In the genomic region with DNA sequence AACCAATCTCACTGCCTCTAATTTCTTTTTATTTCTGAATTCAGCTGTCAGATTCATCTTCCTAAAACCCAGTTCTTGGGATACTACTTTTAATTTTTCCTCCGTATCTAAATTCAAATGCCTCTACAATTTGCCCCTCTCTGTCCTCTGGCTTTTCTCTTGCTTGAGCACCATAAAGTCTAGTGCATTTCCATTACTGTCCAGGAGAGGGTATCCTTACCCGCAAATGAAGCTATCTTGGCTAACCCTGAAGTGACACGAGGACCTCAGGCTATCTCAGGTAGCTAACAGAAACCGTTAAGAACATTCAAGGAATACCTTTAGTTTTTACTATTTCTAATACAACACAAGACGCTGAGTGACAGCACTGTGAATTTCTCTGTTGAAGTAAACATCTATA, we compare ENCODE assay signal across 7 cellular contexts. TPM values are rescaled to one million over a fixed set of nuclear protein-coding genes. Genes with fewer than 3 reads are reported as not detected.
DNase-seq lines count a peak whose midpoint lies in the region; ATAC-seq and TF ChIP-seq lines count a peak whose summit lies in the region.

No MANE protein-coding gene starts in this region.

- H3K4me1 Mint-ChIP-seq in immature natural killer cell: no peaks in the 10 kb centered on the region

- peaks cover 0 to 2% (median 1%) of the 10 kb centered on the region in 3 donors for H3K27me3 Mint-ChIP-seq in immature natural killer cell (ENCODE audit: low read depth in 3 of 3)

- H3K4me3 Mint-ChIP-seq in immature natural killer cell: no peak overlapping the region

- H3K27ac Mint-ChIP-seq in immature natural killer cell: no peak overlapping the region

- peaks cover 0 to 4% (median 0%) of the 10 kb centered on the region in 6 donors for H3K9me3 Mint-ChIP-seq in immature natural killer cell

- H3K36me3 Mint-ChIP-seq in immature natural killer cell: no peaks in the 10 kb centered on the region

- peak; percentile 89 for ATAC-seq in GM18517 (IDR thresholded peaks at IDR 0.05; ENCODE audit: unreplicated experiment)
- ATAC-seq in HG03159 (IDR thresholded peaks at IDR 0.05; ENCODE audit: unreplicated experiment): peak; percentile 93
- ATAC-seq in SK-N-SH treated with all-trans-retinoic acid at 6 μM for 48 hours: 0 out of 3 replicates have a peak, but pooled peaks have one; percentile 45

- DNase-seq in iris pigment epithelial cell (ENCODE audit: low read depth) (peak; percentile 4), activated T-cell treated with anti-CD3 and anti-CD28 coated beads for 4 hours (no peak), immature natural killer cell (no peak)
- DNase-seq in stimulated activated CD4-positive, alpha-beta T cell treated with anti-CD3 and anti-CD28 coated beads, Interleukin-4, amount 100 ng/mL, for 4 hours: no peak

TF ChIP-seq in SK-N-SH treated with all-trans-retinoic acid at 6 μM for 48 hours, 23 proteins besides CTCF, POLR2A, EP300 and RAD21:
- TF ChIP-seq OSR1 (CRISPR knock-in tag; IDR thresholded peaks at IDR 0.05) (no peak), TOX (CRISPR knock-in tag; IDR thresholded peaks at IDR 0.05; ENCODE audit: borderline replicate concordance) (no peak), SNAI2 (CRISPR knock-in tag; IDR thresholded peaks at IDR 0.05) (no peak), ZNF8 (CRISPR knock-in tag; IDR thresholded peaks at IDR 0.05) (no peak), ZNF565 (CRISPR knock-in tag; conservative IDR thresholded peaks at IDR 0.05; ENCODE audit: low read depth) (no peak), BACH2 (CRISPR knock-in tag; IDR thresholded peaks at IDR 0.05; ENCODE audit: borderline replicate concordance) (no peak), GLIS3 (CRISPR knock-in tag; IDR thresholded peaks at IDR 0.05) (no peak), ZFP3 (CRISPR knock-in tag; IDR thresholded peaks at IDR 0.05) (no peak), PPARA (CRISPR knock-in tag; IDR thresholded peaks at IDR 0.05; ENCODE audit: borderline replicate concordance) (no peak), ZNF70 (CRISPR knock-in tag; IDR thresholded peaks at IDR 0.05) (no peak)
- TF ChIP-seq, protein P1, sequence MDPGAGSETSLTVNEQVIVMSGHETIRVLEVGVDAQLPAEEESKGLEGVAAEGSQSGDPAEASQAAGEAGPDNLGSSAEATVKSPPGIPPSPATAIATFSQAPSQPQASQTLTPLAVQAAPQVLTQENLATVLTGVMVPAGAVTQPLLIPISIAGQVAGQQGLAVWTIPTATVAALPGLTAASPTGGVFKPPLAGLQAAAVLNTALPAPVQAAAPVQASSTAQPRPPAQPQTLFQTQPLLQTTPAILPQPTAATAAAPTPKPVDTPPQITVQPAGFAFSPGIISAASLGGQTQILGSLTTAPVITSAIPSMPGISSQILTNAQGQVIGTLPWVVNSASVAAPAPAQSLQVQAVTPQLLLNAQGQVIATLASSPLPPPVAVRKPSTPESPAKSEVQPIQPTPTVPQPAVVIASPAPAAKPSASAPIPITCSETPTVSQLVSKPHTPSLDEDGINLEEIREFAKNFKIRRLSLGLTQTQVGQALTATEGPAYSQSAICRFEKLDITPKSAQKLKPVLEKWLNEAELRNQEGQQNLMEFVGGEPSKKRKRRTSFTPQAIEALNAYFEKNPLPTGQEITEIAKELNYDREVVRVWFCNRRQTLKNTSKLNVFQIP (CRISPR knock-in tag; IDR thresholded peaks at IDR 0.05; ENCODE audit: borderline replicate concordance, low read depth): no peak
- TF ChIP-seq, protein P2, sequence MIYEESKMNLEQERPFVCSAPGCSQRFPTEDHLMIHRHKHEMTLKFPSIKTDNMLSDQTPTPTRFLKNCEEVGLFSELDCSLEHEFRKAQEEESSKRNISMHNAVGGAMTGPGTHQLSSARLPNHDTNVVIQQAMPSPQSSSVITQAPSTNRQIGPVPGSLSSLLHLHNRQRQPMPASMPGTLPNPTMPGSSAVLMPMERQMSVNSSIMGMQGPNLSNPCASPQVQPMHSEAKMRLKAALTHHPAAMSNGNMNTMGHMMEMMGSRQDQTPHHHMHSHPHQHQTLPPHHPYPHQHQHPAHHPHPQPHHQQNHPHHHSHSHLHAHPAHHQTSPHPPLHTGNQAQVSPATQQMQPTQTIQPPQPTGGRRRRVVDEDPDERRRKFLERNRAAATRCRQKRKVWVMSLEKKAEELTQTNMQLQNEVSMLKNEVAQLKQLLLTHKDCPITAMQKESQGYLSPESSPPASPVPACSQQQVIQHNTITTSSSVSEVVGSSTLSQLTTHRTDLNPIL (CRISPR knock-in tag; IDR thresholded peaks at IDR 0.05; ENCODE audit: low read depth): no peak
- TF ChIP-seq, protein P3, sequence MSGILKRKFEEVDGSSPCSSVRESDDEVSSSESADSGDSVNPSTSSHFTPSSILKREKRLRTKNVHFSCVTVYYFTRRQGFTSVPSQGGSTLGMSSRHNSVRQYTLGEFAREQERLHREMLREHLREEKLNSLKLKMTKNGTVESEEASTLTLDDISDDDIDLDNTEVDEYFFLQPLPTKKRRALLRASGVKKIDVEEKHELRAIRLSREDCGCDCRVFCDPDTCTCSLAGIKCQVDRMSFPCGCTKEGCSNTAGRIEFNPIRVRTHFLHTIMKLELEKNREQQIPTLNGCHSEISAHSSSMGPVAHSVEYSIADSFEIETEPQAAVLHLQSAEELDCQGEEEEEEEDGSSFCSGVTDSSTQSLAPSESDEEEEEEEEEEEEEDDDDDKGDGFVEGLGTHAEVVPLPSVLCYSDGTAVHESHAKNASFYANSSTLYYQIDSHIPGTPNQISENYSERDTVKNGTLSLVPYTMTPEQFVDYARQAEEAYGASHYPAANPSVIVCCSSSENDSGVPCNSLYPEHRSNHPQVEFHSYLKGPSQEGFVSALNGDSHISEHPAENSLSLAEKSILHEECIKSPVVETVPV (CRISPR knock-in tag; IDR thresholded peaks at IDR 0.05): no peak
- TF ChIP-seq, protein P4, sequence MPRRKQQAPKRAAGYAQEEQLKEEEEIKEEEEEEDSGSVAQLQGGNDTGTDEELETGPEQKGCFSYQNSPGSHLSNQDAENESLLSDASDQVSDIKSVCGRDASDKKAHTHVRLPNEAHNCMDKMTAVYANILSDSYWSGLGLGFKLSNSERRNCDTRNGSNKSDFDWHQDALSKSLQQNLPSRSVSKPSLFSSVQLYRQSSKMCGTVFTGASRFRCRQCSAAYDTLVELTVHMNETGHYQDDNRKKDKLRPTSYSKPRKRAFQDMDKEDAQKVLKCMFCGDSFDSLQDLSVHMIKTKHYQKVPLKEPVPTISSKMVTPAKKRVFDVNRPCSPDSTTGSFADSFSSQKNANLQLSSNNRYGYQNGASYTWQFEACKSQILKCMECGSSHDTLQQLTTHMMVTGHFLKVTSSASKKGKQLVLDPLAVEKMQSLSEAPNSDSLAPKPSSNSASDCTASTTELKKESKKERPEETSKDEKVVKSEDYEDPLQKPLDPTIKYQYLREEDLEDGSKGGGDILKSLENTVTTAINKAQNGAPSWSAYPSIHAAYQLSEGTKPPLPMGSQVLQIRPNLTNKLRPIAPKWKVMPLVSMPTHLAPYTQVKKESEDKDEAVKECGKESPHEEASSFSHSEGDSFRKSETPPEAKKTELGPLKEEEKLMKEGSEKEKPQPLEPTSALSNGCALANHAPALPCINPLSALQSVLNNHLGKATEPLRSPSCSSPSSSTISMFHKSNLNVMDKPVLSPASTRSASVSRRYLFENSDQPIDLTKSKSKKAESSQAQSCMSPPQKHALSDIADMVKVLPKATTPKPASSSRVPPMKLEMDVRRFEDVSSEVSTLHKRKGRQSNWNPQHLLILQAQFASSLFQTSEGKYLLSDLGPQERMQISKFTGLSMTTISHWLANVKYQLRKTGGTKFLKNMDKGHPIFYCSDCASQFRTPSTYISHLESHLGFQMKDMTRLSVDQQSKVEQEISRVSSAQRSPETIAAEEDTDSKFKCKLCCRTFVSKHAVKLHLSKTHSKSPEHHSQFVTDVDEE (CRISPR knock-in tag; IDR thresholded peaks at IDR 0.05): no peak

RNA-seq across cellular contexts. Expression of a gene that starts 49.4 kb away (rescaled TPM):
- not detected for polyA plus RNA-seq in immature natural killer cell
